In the genomic region with DNA sequence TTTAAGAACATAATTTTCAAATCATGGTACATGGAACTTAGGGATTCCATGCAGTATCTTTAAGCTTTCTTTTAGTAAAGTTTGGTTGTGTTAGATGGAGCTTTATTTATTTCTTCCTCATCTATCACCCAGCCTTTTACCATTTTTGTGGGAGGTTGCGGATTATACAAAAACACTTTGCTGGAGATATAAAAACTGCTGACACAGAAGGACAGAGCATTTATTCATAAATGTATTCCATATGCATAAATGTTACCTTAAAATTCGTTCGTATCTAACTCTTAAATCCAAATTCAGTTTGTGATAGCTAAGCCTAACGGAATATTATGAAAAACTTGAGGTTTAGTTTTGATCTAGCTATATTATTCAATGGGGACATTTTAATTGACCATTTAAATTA, we compare ENCODE assay signal across 9 cellular contexts.
"Had no signal": no experiment of that assay in that cellular context is flagged by ENCODE, and none has a peak within 500 bp of the region (broad histone marks: within the 10 kb centered on the region; RNA-seq: fewer than 3 reads in every experiment).

No MANE protein-coding gene starts in this region.

- DNase-seq: H9, HCEC 1CT, Karpas-422, KBM-7 had no signal

- H2AFZ ChIP-seq: GM23338 had no signal

- H3K9me3 Mint-ChIP-seq: GM23338, H9 had no signal

- H3K4me3 ChIP-seq: GM23338 had no signal

- ATAC-seq: GM23338 had no signal

- H3K9ac ChIP-seq: KMS-11 had no signal

- H3K4me1 Mint-ChIP-seq: GM23338, H9 had no signal

- H3K4me3 Mint-ChIP-seq: GM23338, H9 had no signal

- FAIRE-seq: H1, H54, HTR-8/SVneo had no signal

- H3K27ac Mint-ChIP-seq: GM23338, H9 had no signal

- H3K27ac ChIP-seq: KMS-11 had no signal

- H3K4me2 ChIP-seq: GM23338, KMS-11 had no signal
